Comparison of ENCODE assay signal across 20 cellular contexts in genomic region chr1:232553809-232554208, GRCh38.
A peak's percentile ranks its signal among the peaks of the same experiment; 100 is the strongest.
DNase-seq lines count a peak whose midpoint lies in the region; ATAC-seq and TF ChIP-seq lines count a peak whose summit lies in the region.
"Had no signal": no experiment of that assay in that cellular context is flagged by ENCODE, and none has a peak within 500 bp of the region (broad histone marks: within the 10 kb centered on the region; RNA-seq: fewer than 3 reads in every experiment).

No MANE protein-coding gene starts in this region.

- H3K27me3 ChIP-seq in rectal smooth muscle tissue (ENCODE audit: control insufficient read depth, insufficient read depth, low read length), result no peaks in the 10 kb centered on the region
- H3K27me3 ChIP-seq: BLaER1, body of pancreas, vagina had no signal

- H3K36me3 ChIP-seq in rectal smooth muscle tissue (ENCODE audit: control insufficient read depth, insufficient read depth, low read length), result no peaks in the 10 kb centered on the region
- H3K36me3 ChIP-seq: BLaER1, vagina had no signal

- peak; percentile 58 for DNase-seq in AG20443 (ENCODE audit: low spot score)
- DNase-seq in fibroblast of pulmonary artery (ENCODE audit: low read depth), result peak; percentile 25
- no peak for DNase-seq in activated CD8-positive, alpha-beta memory T cell treated with anti-CD3 and anti-CD28 coated beads for 24 hours
- DNase-seq: activated gamma-delta T cell treated with Interleukin-2 at 50 U/mL for 16 hours; DMS53; midbrain; NCI-H146; NCI-H226; occipital lobe; stimulated activated naive CD4-positive, alpha-beta T cell treated with Interleukin-2 at 50 U/mL for 16 hours; T-helper 1 cell had no signal

- peaks cover 22% of the 10 kb centered on the region for H3K4me1 ChIP-seq in rectal smooth muscle tissue (ENCODE audit: control insufficient read depth, insufficient read depth, low read length)

- no peak for TF ChIP-seq CTCF in VCaP (conservative IDR thresholded peaks at IDR 0.05)
- no peak for TF ChIP-seq CTCF in fibroblast of pulmonary artery (IDR thresholded peaks at IDR 0.05; ENCODE audit: low read length, missing control alignments)

- H3K27ac ChIP-seq in VCaP (peak overlapping the region; percentile 32; the same call in 1 of the 2 replicates), rectal smooth muscle tissue (ENCODE audit: low read depth, low read length) (peak overlapping the region; percentile 17)
- H3K27ac ChIP-seq: BLaER1, body of pancreas, vagina had no signal

- H3K4me3 ChIP-seq in fibroblast of pulmonary artery (replicated peaks; ENCODE audit: low read depth, low read length) (no peak overlapping the region), rectal smooth muscle tissue (ENCODE audit: low read length) (no peak overlapping the region)
- H3K4me3 ChIP-seq: BLaER1, body of pancreas, vagina had no signal

- no peak overlapping the region for H3K9ac ChIP-seq in rectal smooth muscle tissue (ENCODE audit: low read length)
- H3K9ac ChIP-seq: BLaER1 had no signal

- ATAC-seq in GM18907 (IDR thresholded peaks at IDR 0.05; ENCODE audit: unreplicated experiment) (no peak), GM18861 (IDR thresholded peaks at IDR 0.05; ENCODE audit: unreplicated experiment) (no peak), HG02981 (IDR thresholded peaks at IDR 0.05; ENCODE audit: unreplicated experiment) (no peak)
- ATAC-seq: activated CD4-positive, CD25-positive, alpha-beta regulatory T cell treated with anti-CD3 and anti-CD28 coated beads, Interleukin-2, amount 50 U/mL, for 24 hours had no signal
